Comparison of ENCODE assay signal across 9 cellular contexts in the genomic region with DNA sequence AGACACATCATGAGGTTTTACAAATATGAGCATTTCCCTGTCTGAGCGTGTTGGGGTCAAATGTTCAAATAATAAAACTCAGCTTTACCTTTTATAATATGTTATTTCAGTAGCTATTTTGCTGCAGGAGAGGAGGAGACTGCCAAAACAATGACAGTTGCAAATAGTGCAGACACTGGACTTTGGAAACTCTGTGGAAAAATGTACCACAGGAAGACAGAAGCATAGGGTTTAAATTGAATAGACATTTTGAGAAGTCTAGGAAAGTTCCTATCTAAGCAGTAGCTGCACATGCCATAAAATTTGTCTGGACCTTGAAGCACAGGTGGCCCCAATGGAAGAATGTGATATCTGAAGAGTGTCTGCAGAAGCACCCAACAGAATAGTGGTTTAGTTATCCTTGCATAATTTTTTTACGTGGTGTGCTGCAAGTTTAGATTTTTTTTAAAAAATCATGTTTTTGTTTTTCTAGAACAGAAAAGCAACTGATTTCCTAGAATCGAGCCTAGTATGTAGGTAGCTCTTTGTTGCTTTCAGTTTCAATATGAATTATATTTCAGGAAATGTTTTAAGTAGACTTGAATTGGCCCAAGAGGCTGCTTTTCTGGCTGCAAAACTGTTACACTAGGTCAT. TPM values are rescaled to one million over a fixed set of nuclear protein-coding genes. Genes with fewer than 3 reads are reported as not detected.
DNase-seq lines count a peak whose midpoint lies in the region; ATAC-seq and TF ChIP-seq lines count a peak whose summit lies in the region.
"Had no signal": no experiment of that assay in that cellular context is flagged by ENCODE, and none has a peak within 500 bp of the region (broad histone marks: within the 10 kb centered on the region; RNA-seq: fewer than 3 reads in every experiment).

No MANE protein-coding gene starts in this region.

- POLR2A ChIA-PET in WTC11 (lab: Charles Lee) = no interaction called here

- H3K27me3 Mint-ChIP-seq in activated CD8-positive, alpha-beta memory T cell treated with anti-CD3 and anti-CD28 coated beads, Interleukin-2, amount 10 ng/mL, durations not matched to agents 7 days and 5 days = no peaks in the 10 kb centered on the region
- H3K27me3 Mint-ChIP-seq in activated T-helper 1 cell treated with anti-CD3 and anti-CD28 coated beads, Interleukin-12 subunit alpha, Interleukin-12 subunit beta, Interleukin-2, Interleukin-4 antibody, amounts not matched to agents 30 ng/mL and 10 ng/mL and 1 ng/mL, durations not matched to agents 14 hours and 24 hours and 36 hours (ENCODE audit: insufficient read depth) = no peaks in the 10 kb centered on the region
- H3K27me3 Mint-ChIP-seq in stimulated activated naive CD8-positive, alpha-beta T cell treated with anti-CD3 and anti-CD28 coated beads, Interleukin-15, amount 100 ng/mL, for 72 hours = no peaks in the 10 kb centered on the region
- no peaks in the 10 kb centered on the region; the same call in 1 of the 2 replicates for H3K27me3 Mint-ChIP-seq in WTC11 (ENCODE audit: low read depth)

- H3K27ac Mint-ChIP-seq in activated CD8-positive, alpha-beta memory T cell treated with anti-CD3 and anti-CD28 coated beads, Interleukin-2, amount 10 ng/mL, durations not matched to agents 7 days and 5 days = peak overlapping the region; percentile 97
- H3K27ac Mint-ChIP-seq in activated T-helper 1 cell treated with anti-CD3 and anti-CD28 coated beads, Interleukin-12 subunit alpha, Interleukin-12 subunit beta, Interleukin-2, Interleukin-4 antibody, amounts not matched to agents 30 ng/mL and 10 ng/mL and 1 ng/mL, durations not matched to agents 14 hours and 24 hours and 36 hours = peak overlapping the region; percentile 92
- H3K27ac Mint-ChIP-seq in stimulated activated naive CD8-positive, alpha-beta T cell treated with anti-CD3 and anti-CD28 coated beads, Interleukin-15, amount 100 ng/mL, for 72 hours = peak overlapping the region; percentile 94
- H3K27ac Mint-ChIP-seq in WTC11 = no peak overlapping the region

- CTCF ChIA-PET in activated CD8-positive, alpha-beta memory T cell treated with anti-CD3 and anti-CD28 coated beads, Interleukin-2, amount 10 ng/mL, durations not matched to agents 7 days and 5 days (lab: Charles Lee) = interaction anchor here (0.7 to 5.5 kb wide), 8 partner anchors 10 to 201 kb away, joined by 3 to 37 read pairs (median 4); partner anchors contain the start of genes GBP4 and GBP5
- CTCF ChIA-PET in WTC11 (lab: Charles Lee) = no interaction called here

- no peak for TF ChIP-seq CTCF in WTC11 (IDR thresholded peaks at IDR 0.05)

- no peak for DNase-seq in activated CD8-positive, alpha-beta memory T cell treated with anti-CD3 and anti-CD28 coated beads, Interleukin-2, amount 10 ng/mL, durations not matched to agents 7 days and 5 days
- DNase-seq in activated CD8-positive, alpha-beta memory T cell treated with anti-CD3 and anti-CD28 coated beads for 24 hours = no peak
- DNase-seq in activated T-helper 1 cell treated with anti-CD3 and anti-CD28 coated beads, Interleukin-12 subunit alpha, Interleukin-12 subunit beta, Interleukin-2, Interleukin-4 antibody, amounts not matched to agents 30 ng/mL and 10 ng/mL and 1 ng/mL, durations not matched to agents 14 hours and 24 hours and 36 hours (ENCODE audit: low spot score) = peak; percentile 29
- DNase-seq in stimulated activated naive CD8-positive, alpha-beta T cell treated with anti-CD3 and anti-CD28 coated beads, Interleukin-15, amount 100 ng/mL, for 72 hours = no peak
- DNase-seq in WTC11 (ENCODE audit: low spot score) (no peak), DMS153 (lab: John Stamatoyannopoulos, UW) (no peak), GM03348 (ENCODE audit: low spot score) (no peak)
- DNase-seq: NCI-H1694 treated with DMSO at 0.1 percent for 48 hours had no signal

- intact Hi-C loops in activated T-helper 1 cell treated with anti-CD3 and anti-CD28 coated beads, Interleukin-12 subunit alpha, Interleukin-12 subunit beta, Interleukin-2, Interleukin-4 antibody, amounts not matched to agents 30 ng/mL and 10 ng/mL and 1 ng/mL, durations not matched to agents 14 hours and 24 hours and 36 hours (cut with micrococcal nuclease) = loop anchor here (1.0 to 5.0 kb wide), 5 partner anchors 7 to 244 kb away; no protein-coding TSS in a partner anchor

- peaks cover 29% of the 10 kb centered on the region for H3K9me3 Mint-ChIP-seq in activated CD8-positive, alpha-beta memory T cell treated with anti-CD3 and anti-CD28 coated beads, Interleukin-2, amount 10 ng/mL, durations not matched to agents 7 days and 5 days (ENCODE audit: low read depth)
- peaks cover 44% of the 10 kb centered on the region for H3K9me3 Mint-ChIP-seq in activated T-helper 1 cell treated with anti-CD3 and anti-CD28 coated beads, Interleukin-12 subunit alpha, Interleukin-12 subunit beta, Interleukin-2, Interleukin-4 antibody, amounts not matched to agents 30 ng/mL and 10 ng/mL and 1 ng/mL, durations not matched to agents 14 hours and 24 hours and 36 hours
- H3K9me3 Mint-ChIP-seq in stimulated activated naive CD8-positive, alpha-beta T cell treated with anti-CD3 and anti-CD28 coated beads, Interleukin-15, amount 100 ng/mL, for 72 hours = peaks cover 12 to 28% of the 10 kb centered on the region in 2 donors
- peaks cover 5% of the 10 kb centered on the region for H3K9me3 Mint-ChIP-seq in WTC11

- peaks cover 66% of the 10 kb centered on the region for H3K36me3 Mint-ChIP-seq in activated CD8-positive, alpha-beta memory T cell treated with anti-CD3 and anti-CD28 coated beads, Interleukin-2, amount 10 ng/mL, durations not matched to agents 7 days and 5 days
- H3K36me3 Mint-ChIP-seq in activated T-helper 1 cell treated with anti-CD3 and anti-CD28 coated beads, Interleukin-12 subunit alpha, Interleukin-12 subunit beta, Interleukin-2, Interleukin-4 antibody, amounts not matched to agents 30 ng/mL and 10 ng/mL and 1 ng/mL, durations not matched to agents 14 hours and 24 hours and 36 hours (ENCODE audit: low read depth) = peaks cover 46% of the 10 kb centered on the region
- no peaks in the 10 kb centered on the region for H3K36me3 Mint-ChIP-seq in WTC11

- H3K4me1 Mint-ChIP-seq in activated CD8-positive, alpha-beta memory T cell treated with anti-CD3 and anti-CD28 coated beads, Interleukin-2, amount 10 ng/mL, durations not matched to agents 7 days and 5 days = peaks cover 74% of the 10 kb centered on the region
- peaks cover 83% of the 10 kb centered on the region for H3K4me1 Mint-ChIP-seq in activated T-helper 1 cell treated with anti-CD3 and anti-CD28 coated beads, Interleukin-12 subunit alpha, Interleukin-12 subunit beta, Interleukin-2, Interleukin-4 antibody, amounts not matched to agents 30 ng/mL and 10 ng/mL and 1 ng/mL, durations not matched to agents 14 hours and 24 hours and 36 hours (ENCODE audit: low read depth)
- H3K4me1 Mint-ChIP-seq in stimulated activated naive CD8-positive, alpha-beta T cell treated with anti-CD3 and anti-CD28 coated beads, Interleukin-15, amount 100 ng/mL, for 72 hours = peaks cover 74% of the 10 kb centered on the region
- H3K4me1 Mint-ChIP-seq in WTC11 = no peaks in the 10 kb centered on the region

- peak; percentile 88 for ATAC-seq in activated CD8-positive, alpha-beta memory T cell treated with anti-CD3 and anti-CD28 coated beads, Interleukin-2, amount 10 ng/mL, durations not matched to agents 7 days and 5 days
- ATAC-seq in HG02981 (IDR thresholded peaks at IDR 0.05; ENCODE audit: unreplicated experiment) (peak; percentile 94), WTC11 (no peak)
- peak; percentile 89 for ATAC-seq in stimulated activated naive CD8-positive, alpha-beta T cell treated with anti-CD3 and anti-CD28 coated beads, Interleukin-15, amount 100 ng/mL, for 72 hours

- peak overlapping the region; percentile 27 for H3K4me3 Mint-ChIP-seq in activated CD8-positive, alpha-beta memory T cell treated with anti-CD3 and anti-CD28 coated beads, Interleukin-2, amount 10 ng/mL, durations not matched to agents 7 days and 5 days
- H3K4me3 Mint-ChIP-seq in activated T-helper 1 cell treated with anti-CD3 and anti-CD28 coated beads, Interleukin-12 subunit alpha, Interleukin-12 subunit beta, Interleukin-2, Interleukin-4 antibody, amounts not matched to agents 30 ng/mL and 10 ng/mL and 1 ng/mL, durations not matched to agents 14 hours and 24 hours and 36 hours = peak overlapping the region; percentile 41
- peak overlapping the region; percentile 54 to 60 for H3K4me3 Mint-ChIP-seq in stimulated activated naive CD8-positive, alpha-beta T cell treated with anti-CD3 and anti-CD28 coated beads, Interleukin-15, amount 100 ng/mL, for 72 hours
- H3K4me3 Mint-ChIP-seq in WTC11 = no peak overlapping the region

TF ChIP-seq in WTC11, 78 proteins besides CTCF, POLR2A, EP300 and RAD21:
- no peak for TF ChIP-seq AR (CRISPR knock-in tag; IDR thresholded peaks at IDR 0.05)
- no peak for TF ChIP-seq ETV6 (CRISPR knock-in tag; IDR thresholded peaks at IDR 0.05)
- TF ChIP-seq, protein P1, sequence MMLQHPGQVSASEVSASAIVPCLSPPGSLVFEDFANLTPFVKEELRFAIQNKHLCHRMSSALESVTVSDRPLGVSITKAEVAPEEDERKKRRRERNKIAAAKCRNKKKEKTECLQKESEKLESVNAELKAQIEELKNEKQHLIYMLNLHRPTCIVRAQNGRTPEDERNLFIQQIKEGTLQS (CRISPR knock-in tag; conservative IDR thresholded peaks at IDR 0.05) = no peak

RNA-seq across cellular contexts. Expression of gene GBP5, which starts 14.0 kb away (rescaled TPM):
- total RNA-seq in activated CD8-positive, alpha-beta memory T cell treated with anti-CD3 and anti-CD28 coated beads, Interleukin-2, amount 10 ng/mL, durations not matched to agents 7 days and 5 days = 100 to 1,000 TPM; 279 to 362 TPM
- total RNA-seq in activated T-helper 1 cell treated with anti-CD3 and anti-CD28 coated beads, Interleukin-12 subunit alpha, Interleukin-12 subunit beta, Interleukin-2, Interleukin-4 antibody, amounts not matched to agents 30 ng/mL and 10 ng/mL and 1 ng/mL, durations not matched to agents 14 hours and 24 hours and 36 hours = 145 and 154 TPM in 2 replicates
- total RNA-seq in WTC11 (2021) = 0.17 to 0.25 TPM (median 0.23 TPM) in 3 replicates

Comparison
In these comparisons a context has a peak if more than half of its experiments do, and no peak if none do; other contexts are left out.
1. RNA of gene GBP5, which starts 14.0 kb away (total RNA-seq): 279 to 362 TPM in activated CD8-positive, alpha-beta memory T cell treated with anti-CD3 and anti-CD28 coated beads, Interleukin-2, amount 10 ng/mL, durations not matched to agents 7 days and 5 days and 145 to 154 TPM in activated T-helper 1 cell treated with anti-CD3 and anti-CD28 coated beads, Interleukin-12 subunit alpha, Interleukin-12 subunit beta, Interleukin-2, Interleukin-4 antibody, amounts not matched to agents 30 ng/mL and 10 ng/mL and 1 ng/mL, durations not matched to agents 14 hours and 24 hours and 36 hours; 0.17 to 0.25 TPM in WTC11; every median in the first group is over 100 times any median in the second.